Comparison of ENCODE assay signal across 1 cellular context in the genomic region with DNA sequence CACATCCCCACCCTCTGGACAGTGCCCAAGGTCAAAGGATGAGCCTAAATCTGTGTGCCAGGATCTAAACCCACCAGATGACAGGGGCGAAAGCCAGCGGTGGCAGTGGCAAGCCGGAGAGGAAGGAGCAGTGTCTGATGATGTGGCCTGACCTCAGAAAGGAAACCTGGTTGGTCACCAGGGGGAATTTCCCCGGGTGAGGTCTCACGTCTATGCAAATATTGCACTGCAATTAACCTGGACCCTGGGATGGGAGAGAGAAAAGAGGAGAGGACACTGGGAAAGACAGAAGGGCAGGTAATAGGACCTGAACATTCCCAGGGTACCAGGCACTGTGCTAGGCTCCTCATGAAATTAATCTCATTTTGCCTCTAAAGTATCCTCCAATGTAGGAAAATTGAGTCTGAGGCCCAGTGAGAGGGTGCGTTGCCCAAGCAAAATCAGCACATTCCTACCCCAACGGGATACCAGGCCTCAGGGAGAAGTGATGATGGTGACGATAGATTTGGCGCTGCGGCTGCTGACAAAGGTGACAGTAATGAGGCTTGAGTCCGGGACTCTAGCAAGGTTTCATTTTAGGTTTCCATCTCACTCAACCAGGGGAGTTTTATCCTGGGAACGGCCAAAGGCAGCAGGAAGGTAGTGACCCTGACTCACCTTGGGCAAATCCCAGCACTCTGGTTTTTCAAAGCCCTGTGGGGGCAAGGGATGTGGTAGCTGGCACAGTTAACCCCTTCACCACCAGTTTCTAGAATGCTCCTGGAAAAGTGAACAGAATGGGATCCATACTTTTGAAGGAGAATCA.
TF ChIP-seq lines count a peak whose summit lies in the region.

No MANE protein-coding gene starts in this region.

TF ChIP-seq in HepG2, 621 proteins besides CTCF, POLR2A, EP300 and RAD21 (continued from another document):
- TF ChIP-seq, protein P1, sequence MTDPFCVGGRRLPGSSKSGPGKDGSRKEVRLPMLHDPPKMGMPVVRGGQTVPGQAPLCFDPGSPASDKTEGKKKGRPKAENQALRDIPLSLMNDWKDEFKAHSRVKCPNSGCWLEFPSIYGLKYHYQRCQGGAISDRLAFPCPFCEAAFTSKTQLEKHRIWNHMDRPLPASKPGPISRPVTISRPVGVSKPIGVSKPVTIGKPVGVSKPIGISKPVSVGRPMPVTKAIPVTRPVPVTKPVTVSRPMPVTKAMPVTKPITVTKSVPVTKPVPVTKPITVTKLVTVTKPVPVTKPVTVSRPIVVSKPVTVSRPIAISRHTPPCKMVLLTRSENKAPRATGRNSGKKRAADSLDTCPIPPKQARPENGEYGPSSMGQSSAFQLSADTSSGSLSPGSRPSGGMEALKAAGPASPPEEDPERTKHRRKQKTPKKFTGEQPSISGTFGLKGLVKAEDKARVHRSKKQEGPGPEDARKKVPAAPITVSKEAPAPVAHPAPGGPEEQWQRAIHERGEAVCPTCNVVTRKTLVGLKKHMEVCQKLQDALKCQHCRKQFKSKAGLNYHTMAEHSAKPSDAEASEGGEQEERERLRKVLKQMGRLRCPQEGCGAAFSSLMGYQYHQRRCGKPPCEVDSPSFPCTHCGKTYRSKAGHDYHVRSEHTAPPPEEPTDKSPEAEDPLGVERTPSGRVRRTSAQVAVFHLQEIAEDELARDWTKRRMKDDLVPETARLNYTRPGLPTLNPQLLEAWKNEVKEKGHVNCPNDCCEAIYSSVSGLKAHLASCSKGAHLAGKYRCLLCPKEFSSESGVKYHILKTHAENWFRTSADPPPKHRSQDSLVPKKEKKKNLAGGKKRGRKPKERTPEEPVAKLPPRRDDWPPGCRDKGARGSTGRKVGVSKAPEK (CRISPR knock-in tag; IDR thresholded peaks at IDR 0.05; ENCODE audit: borderline replicate concordance), result no peak
- no peak for TF ChIP-seq STAG1 (CRISPR knock-in tag; IDR thresholded peaks at IDR 0.05)
- no peak for TF ChIP-seq ZNF782 (CRISPR knock-in tag; IDR thresholded peaks at IDR 0.05; ENCODE audit: borderline replicate concordance)
- TF ChIP-seq ZNF317 (CRISPR knock-in tag; IDR thresholded peaks at IDR 0.05), result no peak
